ENCODE assay signal across 8 cellular contexts in genomic region chr11:101916422-101916821, GRCh38. TPM values are rescaled to one million over a fixed set of nuclear protein-coding genes. Genes with fewer than 3 reads are reported as not detected.
DNase-seq lines count a peak whose midpoint lies in the region; ATAC-seq and TF ChIP-seq lines count a peak whose summit lies in the region.

ANGPTL5 (minus strand) TSS chr11:101916522; CDS start chr11:101907909, 8,613 bp downstream.

- H3K36me3 ChIP-seq in thymus (ENCODE audit: control insufficient read depth, insufficient read depth) = no peaks in the 10 kb centered on the region

- in situ Hi-C loops in astrocyte of the spinal cord (cut with HindIII; ENCODE audit: low sequenced_read_pairs) = no loop called here

- H3K27me3 ChIP-seq in thymus (ENCODE audit: control insufficient read depth, insufficient read depth) = peaks cover 2% of the 10 kb centered on the region

- peaks cover 6% of the 10 kb centered on the region for H3K4me1 ChIP-seq in thymus (ENCODE audit: control insufficient read depth, insufficient read depth, low read length)

- intact Hi-C loops in activated CD4-positive, alpha-beta T cell treated with anti-CD3 and anti-CD28 coated beads, Interleukin-2, amount 10 ng/mL, durations not matched to agents 24 days and 14 days (cut with micrococcal nuclease) = loop anchor here (5.0 kb wide), 1 partner anchor 91 kb away; no protein-coding TSS in a partner anchor
- intact Hi-C loops in lower leg skin (cut with DNase I; ENCODE audit: low total_unique reads) = no loop called here

- no peaks in the 10 kb centered on the region for H3K9me3 Mint-ChIP-seq in activated CD4-positive, alpha-beta T cell treated with anti-CD3 and anti-CD28 coated beads, Interleukin-2, amount 10 ng/mL, durations not matched to agents 24 days and 14 days

- peak within 1 kb of the TSS; percentile 86 for H3K27ac Mint-ChIP-seq in activated CD4-positive, alpha-beta T cell treated with anti-CD3 and anti-CD28 coated beads, Interleukin-2, amount 10 ng/mL, durations not matched to agents 24 days and 14 days

- H3K4me3 Mint-ChIP-seq in activated CD4-positive, alpha-beta T cell treated with anti-CD3 and anti-CD28 coated beads, Interleukin-2, amount 10 ng/mL, durations not matched to agents 24 days and 14 days = peak within 1 kb of the TSS; percentile 91

- peak within 1 kb of the TSS; percentile 83 for H3K27ac ChIP-seq in thymus (ENCODE audit: low read depth)

- WGBS in lower leg skin, 2 donors = 48 to 54% methylated on average over 2 of the region's 2 CpGs
- 70% methylated on average over 2 of the region's 2 CpGs for WGBS in thymus

- no peaks in the 10 kb centered on the region for H3K27me3 Mint-ChIP-seq in activated CD4-positive, alpha-beta T cell treated with anti-CD3 and anti-CD28 coated beads, Interleukin-2, amount 10 ng/mL, durations not matched to agents 24 days and 14 days

- DNase-seq in activated CD4-positive, alpha-beta T cell treated with anti-CD3 and anti-CD28 coated beads, Interleukin-2, amount 10 ng/mL, durations not matched to agents 24 days and 14 days = no peak
- no peak for DNase-seq in activated CD4-positive, alpha-beta T cell treated with anti-CD3 and anti-CD28 coated beads for 1 hour
- DNase-seq in astrocyte of the spinal cord (ENCODE audit: low read depth, low spot score) (no peak), lower leg skin (ENCODE audit: low spot score in 2 of 2) (no peak), AG08396 (ENCODE audit: low spot score) (no peak)
- no peak for DNase-seq in stimulated activated CD4-positive, alpha-beta T cell treated with anti-CD3 and anti-CD28 coated beads, Interleukin-1b, Interleukin-23, amount 100 ng/mL, for 48 hours

- no peak for TF ChIP-seq POLR2A in lower leg skin (IDR thresholded peaks at IDR 0.05)

- H3K4me3 ChIP-seq in astrocyte of the spinal cord (ENCODE audit: low read depth, low read length) (peak within 1 kb of the TSS; percentile 77), lower leg skin (ENCODE audit: low read depth, poor library complexity, severe bottlenecking) (peak within 1 kb of the TSS; percentile 61), thymus (ENCODE audit: low read length) (peak within 1 kb of the TSS; percentile 83)

- no peak for ATAC-seq in HG03045 (IDR thresholded peaks at IDR 0.05; ENCODE audit: unreplicated experiment)

- TF ChIP-seq CTCF in astrocyte of the spinal cord (IDR thresholded peaks at IDR 0.05; ENCODE audit: low read depth, low read length) (no peak), lower leg skin (IDR thresholded peaks at IDR 0.05) (no peak)

- peaks cover 10% of the 10 kb centered on the region for H3K4me1 Mint-ChIP-seq in activated CD4-positive, alpha-beta T cell treated with anti-CD3 and anti-CD28 coated beads, Interleukin-2, amount 10 ng/mL, durations not matched to agents 24 days and 14 days

- no peaks in the 10 kb centered on the region for H3K36me3 Mint-ChIP-seq in activated CD4-positive, alpha-beta T cell treated with anti-CD3 and anti-CD28 coated beads, Interleukin-2, amount 10 ng/mL, durations not matched to agents 24 days and 14 days (ENCODE audit: low read depth)

- H3K9me3 ChIP-seq in thymus (ENCODE audit: control insufficient read depth) = no peaks in the 10 kb centered on the region

RNA-seq across cellular contexts. Expression of gene ANGPTL5, which starts in this region (rescaled TPM):
- not detected in 2 replicates for total RNA-seq in activated CD4-positive, alpha-beta T cell treated with anti-CD3 and anti-CD28 coated beads, Interleukin-2, amount 10 ng/mL, durations not matched to agents 24 days and 14 days
- 1 to 10 TPM in 3 of 4 donors, under 1 TPM in 1; 0.84 to 5.8 (median 3.0) TPM for total RNA-seq in lower leg skin
- polyA plus RNA-seq in thymus = 0.16 TPM
